24 cellular contexts compared by ENCODE assay signal in the genomic region with DNA sequence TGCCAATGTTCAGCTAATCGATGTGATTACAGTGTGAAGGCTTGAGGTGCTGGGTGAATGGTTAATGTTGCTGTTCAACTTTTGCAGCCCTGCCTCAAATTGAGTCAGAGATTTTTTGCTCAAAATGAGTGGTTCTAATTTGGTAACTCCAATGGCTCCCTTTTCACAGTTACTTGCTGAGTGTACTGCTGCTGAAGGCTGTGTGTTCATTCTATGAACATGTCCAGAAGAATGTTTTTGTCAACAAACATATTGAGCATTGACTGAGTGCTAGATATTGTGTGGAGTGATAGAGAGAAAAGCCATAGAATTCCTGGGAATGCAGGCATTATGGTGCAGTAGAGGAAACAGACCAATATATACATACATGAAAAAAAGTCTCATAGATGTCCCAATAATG. TPM values are rescaled to one million over a fixed set of nuclear protein-coding genes. Genes with fewer than 3 reads are reported as not detected.
"Had no signal": no experiment of that assay in that cellular context is flagged by ENCODE, and none has a peak within 500 bp of the region (broad histone marks: within the 10 kb centered on the region; RNA-seq: fewer than 3 reads in every experiment).

No MANE protein-coding gene starts in this region.

- H3K4me3 Mint-ChIP-seq: IgD-negative memory B cell had no signal

- H3K4me1 ChIP-seq: SJSA1 had no signal

- H3K27ac ChIP-seq: SJSA1, SK-N-MC had no signal

- H3K36me3 Mint-ChIP-seq: IgD-negative memory B cell had no signal

- FAIRE-seq: HepG2, RCC 7860 had no signal

- H3K27me3 ChIP-seq: SJSA1 had no signal

- H3K4me3 ChIP-seq: SJSA1, SK-N-MC had no signal

- H3K36me3 ChIP-seq: SJSA1 had no signal

- H3K9me3 ChIP-seq: SJSA1 had no signal

- ATAC-seq: HepG2 had no signal

- DNase-seq: KBM-7, MV-4-11, NCI-H1048, NCI-H1105, NCI-H1417, NCI-H1436 treated with DMSO at 0.1 percent for 48 hours, NCI-H1694, NCI-H1930, NCI-H2081, NCI-H2171, NCI-H226, NCI-H446, NCI-H510A, NCI-H524 treated with DMSO at 0.1 percent for 48 hours, NCI-H69, NCI-H774, Right ventricle myocardium superior, RPMI8226, SIG-M5 had no signal

RNA-seq across cellular contexts. Expression of a gene that starts 39.0 kb away (rescaled TPM):
- total RNA-seq: HepG2 had no signal
- polyA plus RNA-seq: HepG2 had no signal
